In genomic region chr22:43955040-43955882, GRCh38 we compare ENCODE assay signal across 1 cellular context.
A peak's percentile ranks its signal among the peaks of the same experiment; 100 is the strongest.
TF ChIP-seq lines count a peak whose summit lies in the region.

Gene SAMM50 (plus strand): TSS chr22:43955442. CDS start chr22:43955578, 136 bp downstream.

TF ChIP-seq in HepG2, 621 proteins besides CTCF, POLR2A, EP300 and RAD21 (continued from another document and continues in another):
- 0 out of 2 replicates have a peak, but pooled peaks have one; percentile 57 for TF ChIP-seq SNAPC4 (CRISPR knock-in tag; IDR thresholded peaks at IDR 0.05)
- peak; percentile 54; the same call in 1 of the 2 replicates for TF ChIP-seq HBP1 (CRISPR knock-in tag; IDR thresholded peaks at IDR 0.05; ENCODE audit: low read depth)
- no peak for TF ChIP-seq ARNT (IDR thresholded peaks at IDR 0.05)
- no peak for TF ChIP-seq ZSCAN22 (CRISPR knock-in tag; IDR thresholded peaks at IDR 0.05)
- TF ChIP-seq TEF (CRISPR knock-in tag; IDR thresholded peaks at IDR 0.05): no peak
- TF ChIP-seq NRL (CRISPR knock-in tag; IDR thresholded peaks at IDR 0.05; ENCODE audit: borderline replicate concordance): peak; percentile 54; the same call in 1 of the 2 replicates
- TF ChIP-seq ZNF383 (CRISPR knock-in tag; IDR thresholded peaks at IDR 0.05; ENCODE audit: borderline replicate concordance): no peak
- TF ChIP-seq ZNF318 (CRISPR knock-in tag; IDR thresholded peaks at IDR 0.05): no peak
- TF ChIP-seq ZNF256 (CRISPR knock-in tag; conservative IDR thresholded peaks at IDR 0.05): no peak
- 0 out of 2 replicates have a peak, but pooled peaks have one; percentile 65 for TF ChIP-seq ZNF569 (CRISPR knock-in tag; IDR thresholded peaks at IDR 0.05; ENCODE audit: borderline replicate concordance)
- TF ChIP-seq HDAC2 (CRISPR knock-in tag; IDR thresholded peaks at IDR 0.05): peak; percentile 54; the same call in 1 of the 2 replicates
- TF ChIP-seq NCOA1 (CRISPR knock-in tag; IDR thresholded peaks at IDR 0.05): peak; percentile 67; the same call in 1 of the 2 replicates
- 0 out of 2 replicates have a peak, but pooled peaks have one; percentile 20 for TF ChIP-seq ZFP1 (CRISPR knock-in tag; IDR thresholded peaks at IDR 0.05)
- TF ChIP-seq ZNF614 (CRISPR knock-in tag; IDR thresholded peaks at IDR 0.05; ENCODE audit: borderline replicate concordance): peak; percentile 78; the same call in 1 of the 2 replicates
- TF ChIP-seq ETV5 (CRISPR knock-in tag; IDR thresholded peaks at IDR 0.05; ENCODE audit: borderline replicate concordance): peak; percentile 59; the same call in 1 of the 2 replicates
- TF ChIP-seq ZNF180 (CRISPR knock-in tag; IDR thresholded peaks at IDR 0.05; ENCODE audit: borderline replicate concordance, low read depth): no peak
- TF ChIP-seq ZHX1 (CRISPR knock-in tag; IDR thresholded peaks at IDR 0.05; ENCODE audit: low read depth): peak; percentile 72; the same call in 1 of the 2 replicates
- TF ChIP-seq SKI (IDR thresholded peaks at IDR 0.05; ENCODE audit: partially characterized antibody): peak; percentile 65
- TF ChIP-seq ZGPAT (CRISPR knock-in tag; IDR thresholded peaks at IDR 0.05): peak; percentile 73; the same call in 1 of the 2 replicates
- peak; percentile 78 for TF ChIP-seq ZNF781 (CRISPR knock-in tag; IDR thresholded peaks at IDR 0.05; ENCODE audit: borderline replicate concordance, not compliant biosample characterization)
- 0 out of 2 replicates have a peak, but pooled peaks have one; percentile 36 for TF ChIP-seq NFKBIZ (CRISPR knock-in tag; IDR thresholded peaks at IDR 0.05)
- TF ChIP-seq POGZ (CRISPR knock-in tag; IDR thresholded peaks at IDR 0.05): peak; percentile 60
- TF ChIP-seq TEAD3 (CRISPR knock-in tag; optimal IDR thresholded peaks at IDR 0.05; ENCODE audit: borderline replicate concordance): no peak
- TF ChIP-seq ZNF780A (CRISPR knock-in tag; IDR thresholded peaks at IDR 0.05): peak; percentile 90
- no peak for TF ChIP-seq MIXL1 (CRISPR knock-in tag; IDR thresholded peaks at IDR 0.05)
- peak; percentile 95 for TF ChIP-seq MAX (IDR thresholded peaks at IDR 0.05)
